Comparison of ENCODE assay signal across 9 cellular contexts in the genomic region with DNA sequence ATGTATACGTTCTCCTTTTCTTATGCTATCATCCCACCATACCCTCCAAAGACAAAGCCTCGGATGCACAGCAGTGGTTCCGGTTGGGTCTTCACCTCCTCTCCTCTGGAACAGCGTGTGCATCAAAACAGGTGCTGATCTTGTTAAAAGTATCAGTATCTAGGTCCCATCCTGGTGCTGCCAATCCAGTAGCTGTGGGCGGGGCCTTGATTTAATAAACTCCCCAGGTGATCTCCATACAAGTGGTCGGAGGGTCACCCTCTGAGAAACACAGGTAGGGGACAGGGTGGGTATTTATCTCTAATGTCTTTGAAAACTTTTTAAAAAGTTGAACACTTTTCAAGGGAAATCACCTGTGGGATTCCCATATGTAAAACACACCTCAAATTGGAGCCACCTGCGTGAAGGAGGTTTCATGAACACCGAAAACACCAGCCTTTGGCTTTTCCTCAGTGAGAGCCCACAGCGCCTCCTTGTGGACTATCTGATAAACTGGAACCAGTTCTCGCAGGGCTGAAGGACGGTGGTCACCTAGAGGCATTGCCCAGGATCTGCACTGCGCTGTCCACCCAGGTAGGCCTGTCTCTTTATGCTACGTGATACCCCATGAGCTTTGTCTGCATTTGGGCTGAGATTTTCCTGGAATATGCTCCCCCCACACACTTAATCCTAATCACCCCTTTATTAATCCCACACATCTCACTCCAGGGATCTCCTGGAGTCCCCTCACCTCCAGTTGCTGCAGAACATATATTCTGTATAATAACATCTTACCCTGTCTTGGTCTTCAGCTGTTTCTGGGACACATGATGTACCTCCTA.
A peak's percentile ranks its signal among the peaks of the same experiment; 100 is the strongest.
DNase-seq lines count a peak whose midpoint lies in the region; ATAC-seq and TF ChIP-seq lines count a peak whose summit lies in the region.
"Had no signal": no experiment of that assay in that cellular context is flagged by ENCODE, and none has a peak within 500 bp of the region (broad histone marks: within the 10 kb centered on the region; RNA-seq: fewer than 3 reads in every experiment).

No MANE protein-coding gene starts in this region.

- no peaks in the 10 kb centered on the region for H3K36me3 ChIP-seq in H7 (replicated peaks; ENCODE audit: control insufficient read depth, insufficient read depth, low read length)

- peak overlapping the region; percentile 9 for H3K4me3 Mint-ChIP-seq in activated CD4-positive, alpha-beta T cell treated with anti-CD3 and anti-CD28 coated beads, Interleukin-2, amount 10 ng/mL, durations not matched to agents 24 days and 14 days
- H3K4me3 Mint-ChIP-seq in activated CD8-positive, alpha-beta T cell treated with anti-CD3 and anti-CD28 coated beads for 36 hours, result no peak overlapping the region
- H3K4me3 Mint-ChIP-seq: dendritic cell treated with granulocyte-macrophage colony-stimulating factor and Interleukin-4, amounts not matched to agents 40 ng/mL and 50 ng/mL, for 4 days had no signal

- intact Hi-C loops in activated CD4-positive, alpha-beta T cell treated with anti-CD3 and anti-CD28 coated beads, Interleukin-2, amount 10 ng/mL, durations not matched to agents 24 days and 14 days (cut with micrococcal nuclease), result loop anchor here (1.0 to 5.0 kb wide), 4 partner anchors 10 to 121 kb away; a partner anchor contains a TSS
- intact Hi-C loops in activated CD8-positive, alpha-beta T cell treated with anti-CD3 and anti-CD28 coated beads for 36 hours (cut with micrococcal nuclease), result no loop called here
- intact Hi-C loops in left ventricle myocardium superior (cut with micrococcal nuclease), result no loop called here

- DNase-seq in activated CD4-positive, alpha-beta T cell treated with anti-CD3 and anti-CD28 coated beads, Interleukin-2, amount 10 ng/mL, durations not matched to agents 24 days and 14 days, result peak; percentile 83
- DNase-seq in activated CD4-positive, alpha-beta T cell treated with anti-CD3 and anti-CD28 coated beads, Interleukin-2, amount 50 U/mL, for 4 hours, result no peak
- DNase-seq in H7 (peak; percentile 85), NCI-H146 (lab: John Stamatoyannopoulos, UW) (peak; percentile 70), left ventricle myocardium superior (no peak), smooth muscle cell of the brain vasculature (ENCODE audit: low read depth, low spot score) (peak; percentile 23)
- DNase-seq in activated CD8-positive, alpha-beta T cell treated with anti-CD3 and anti-CD28 coated beads for 36 hours, result peak; percentile 63

- peaks cover 12% of the 10 kb centered on the region for H3K27me3 Mint-ChIP-seq in activated CD4-positive, alpha-beta T cell treated with anti-CD3 and anti-CD28 coated beads, Interleukin-2, amount 10 ng/mL, durations not matched to agents 24 days and 14 days
- H3K27me3 Mint-ChIP-seq in activated CD8-positive, alpha-beta T cell treated with anti-CD3 and anti-CD28 coated beads for 36 hours, result peaks cover 22% of the 10 kb centered on the region

- ATAC-seq in activated CD8-positive, alpha-beta T cell treated with anti-CD3 and anti-CD28 coated beads for 36 hours, result peak; percentile 73
- ATAC-seq in left ventricle myocardium superior (peak; percentile 59), HG03571 (IDR thresholded peaks at IDR 0.05; ENCODE audit: unreplicated experiment) (no peak)

- H3K27me3 ChIP-seq in H7 (ENCODE audit: control insufficient read depth, insufficient read depth, low read length), result no peaks in the 10 kb centered on the region

- H3K36me3 Mint-ChIP-seq in activated CD4-positive, alpha-beta T cell treated with anti-CD3 and anti-CD28 coated beads, Interleukin-2, amount 10 ng/mL, durations not matched to agents 24 days and 14 days (ENCODE audit: low read depth), result no peaks in the 10 kb centered on the region
- H3K36me3 Mint-ChIP-seq in activated CD8-positive, alpha-beta T cell treated with anti-CD3 and anti-CD28 coated beads for 36 hours (ENCODE audit: low read depth), result no peaks in the 10 kb centered on the region

- CTCF ChIA-PET in activated CD8-positive, alpha-beta T cell treated with anti-CD3 and anti-CD28 coated beads for 36 hours (lab: Charles Lee), result interaction anchor here (0.7 to 3.1 kb wide), 5 partner anchors 9 to 349 kb away, joined by 3 to 23 read pairs (median 3); no protein-coding TSS in a partner anchor

- POLR2A ChIA-PET in activated CD8-positive, alpha-beta T cell treated with anti-CD3 and anti-CD28 coated beads for 36 hours (lab: Charles Lee), result no interaction called here

- peaks cover 15% of the 10 kb centered on the region for H3K4me1 Mint-ChIP-seq in activated CD4-positive, alpha-beta T cell treated with anti-CD3 and anti-CD28 coated beads, Interleukin-2, amount 10 ng/mL, durations not matched to agents 24 days and 14 days
- H3K4me1 Mint-ChIP-seq in activated CD8-positive, alpha-beta T cell treated with anti-CD3 and anti-CD28 coated beads for 36 hours (ENCODE audit: low read depth), result peaks cover 9% of the 10 kb centered on the region

- no peak overlapping the region for H3K4me3 ChIP-seq in H7 (ENCODE audit: insufficient read depth, low read depth, low read length)

- peak overlapping the region; percentile 82 for H3K27ac Mint-ChIP-seq in activated CD4-positive, alpha-beta T cell treated with anti-CD3 and anti-CD28 coated beads, Interleukin-2, amount 10 ng/mL, durations not matched to agents 24 days and 14 days
- H3K27ac Mint-ChIP-seq in activated CD8-positive, alpha-beta T cell treated with anti-CD3 and anti-CD28 coated beads for 36 hours, result no peak overlapping the region
- H3K27ac Mint-ChIP-seq: dendritic cell treated with granulocyte-macrophage colony-stimulating factor and Interleukin-4, amounts not matched to agents 40 ng/mL and 50 ng/mL, for 4 days had no signal

- TF ChIP-seq CTCF in activated CD8-positive, alpha-beta T cell treated with anti-CD3 and anti-CD28 coated beads for 36 hours (IDR thresholded peaks at IDR 0.05), result peak; percentile 70

- no peaks in the 10 kb centered on the region for H3K9me3 Mint-ChIP-seq in activated CD4-positive, alpha-beta T cell treated with anti-CD3 and anti-CD28 coated beads, Interleukin-2, amount 10 ng/mL, durations not matched to agents 24 days and 14 days
- H3K9me3 Mint-ChIP-seq in activated CD8-positive, alpha-beta T cell treated with anti-CD3 and anti-CD28 coated beads for 36 hours, result no peaks in the 10 kb centered on the region
- H3K9me3 Mint-ChIP-seq: dendritic cell treated with granulocyte-macrophage colony-stimulating factor and Interleukin-4, amounts not matched to agents 40 ng/mL and 50 ng/mL, for 4 days had no signal

Comparison
In these comparisons a context has a peak if more than half of its experiments do, and no peak if none do; other contexts are left out.
1. DNase-seq: peak in activated CD4-positive, alpha-beta T cell treated with anti-CD3 and anti-CD28 coated beads, Interleukin-2, amount 10 ng/mL, durations not matched to agents 24 days and 14 days (single experiment), H7 (single experiment), NCI-H146 (single experiment), activated CD8-positive, alpha-beta T cell treated with anti-CD3 and anti-CD28 coated beads for 36 hours (single experiment) and smooth muscle cell of the brain vasculature (single experiment); none in activated CD4-positive, alpha-beta T cell treated with anti-CD3 and anti-CD28 coated beads, Interleukin-2, amount 50 U/mL, for 4 hours (0 of 2) and left ventricle myocardium superior (single experiment).